ENCODE assay signal across 8 cellular contexts in the genomic region with DNA sequence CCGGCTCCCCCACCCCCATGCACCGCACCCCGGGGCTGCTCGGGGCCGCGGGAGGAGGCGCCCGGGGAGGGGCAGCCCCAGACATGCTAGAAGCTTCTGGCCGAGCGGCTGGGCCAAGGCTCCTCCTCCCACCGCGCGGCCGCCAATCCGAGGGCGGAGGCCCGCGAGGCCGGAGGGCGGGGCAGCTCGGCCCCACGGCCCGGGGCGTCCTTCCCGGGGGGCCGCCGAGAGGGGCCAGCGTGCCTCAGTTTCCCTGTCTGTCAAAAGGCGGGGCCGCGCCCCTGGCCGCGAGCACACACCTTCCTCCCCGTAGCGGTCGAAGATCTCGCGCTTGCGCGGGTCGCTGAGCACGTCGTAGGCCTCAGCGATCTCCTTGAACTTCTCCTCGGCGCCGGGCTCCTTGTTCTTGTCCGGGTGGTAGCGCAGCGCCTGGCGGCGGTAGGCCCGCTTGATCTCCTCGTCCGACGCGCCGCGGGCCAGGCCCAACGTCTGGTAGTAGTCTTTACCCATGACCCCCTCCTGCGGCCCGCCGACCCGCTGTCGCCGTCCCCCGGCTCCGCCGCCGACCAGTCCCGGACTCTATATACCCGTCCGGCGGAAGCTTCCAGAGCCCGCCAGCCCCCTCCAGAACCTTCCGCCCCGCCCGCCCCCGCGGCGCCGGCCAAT. TPM values are rescaled to one million over a fixed set of nuclear protein-coding genes. Genes with fewer than 3 reads are reported as not detected.
DNase-seq lines count a peak whose midpoint lies in the region; ATAC-seq and TF ChIP-seq lines count a peak whose summit lies in the region.

Gene DNAJB1, minus strand, starts transcription at position 558 of the 666 bp plus-strand sequence. Its CDS starts 48 bp downstream, at position 510.

- H3K4me3 ChIP-seq in GM12864 (ENCODE audit: low read depth, low read length) (peak within 1 kb of the TSS; percentile 88), iPS-18a (ENCODE audit: low read length) (peak within 1 kb of the TSS; percentile 89), gastrocnemius medialis (peak within 1 kb of the TSS; percentile 68 to 99 (median 88))

- ATAC-seq in GM21619 (IDR thresholded peaks at IDR 0.05; ENCODE audit: unreplicated experiment) (peak; percentile 46), gastrocnemius medialis (peak; percentile 79 to 81)

- H3K4me3 Mint-ChIP-seq in IgD-negative memory B cell: peak within 1 kb of the TSS; percentile 93 to 98 (median 94)

- H3K36me3 Mint-ChIP-seq in IgD-negative memory B cell: peaks cover 2% of the 10 kb centered on the region

- H3K4me1 ChIP-seq in iPS-18a (ENCODE audit: control insufficient read depth, low read depth, low read length) (peaks cover 5% of the 10 kb centered on the region), gastrocnemius medialis (peaks cover 31 to 33% of the 10 kb centered on the region in 2 donors)

- no peaks in the 10 kb centered on the region for H3K9me3 ChIP-seq in iPS-18a (ENCODE audit: control insufficient read depth, low read depth, low read length)
- no peaks in the 10 kb centered on the region for H3K9me3 ChIP-seq in gastrocnemius medialis

- H3K27me3 ChIP-seq in iPS-18a (ENCODE audit: control insufficient read depth, insufficient read depth, low read length) (no peaks in the 10 kb centered on the region), gastrocnemius medialis (no peaks in the 10 kb centered on the region)

- peak within 1 kb of the TSS; percentile 84 for H3K27ac ChIP-seq in iPS-18a (ENCODE audit: low read length)
- H3K27ac ChIP-seq in gastrocnemius medialis: peak within 1 kb of the TSS; percentile 96 to 100 (median 100)

- H3K9me3 Mint-ChIP-seq in IgD-negative memory B cell: no peaks in the 10 kb centered on the region

- peaks cover 27 to 44% (median 39%) of the 10 kb centered on the region in 3 donors for H3K4me1 Mint-ChIP-seq in IgD-negative memory B cell

- TF ChIP-seq CTCF in GM12864 (IDR thresholded peaks at IDR 0.05; ENCODE audit: low read depth, low read length, missing control alignments): no peak
- no peak for TF ChIP-seq CTCF in gastrocnemius medialis (IDR thresholded peaks at IDR 0.05 in 4 of 5, conservative IDR thresholded peaks at IDR 0.05 in 1 of 5)

- peaks cover 26% of the 10 kb centered on the region for H3K36me3 ChIP-seq in iPS-18a (ENCODE audit: control insufficient read depth, low read depth, low read length)
- peaks cover 0 to 22% of the 10 kb centered on the region in 2 donors for H3K36me3 ChIP-seq in gastrocnemius medialis

- peak; percentile 95 to 100 for TF ChIP-seq POLR2A in gastrocnemius medialis (IDR thresholded peaks at IDR 0.05)

- H3K27me3 Mint-ChIP-seq in IgD-negative memory B cell: no peaks in the 10 kb centered on the region

- H3K9ac ChIP-seq in iPS-18a (ENCODE audit: low read length): peak within 1 kb of the TSS; percentile 85

- in situ Hi-C loops in gastrocnemius medialis (cut with MboI; ENCODE audit: low sequenced_read_pairs in 4 of 4): loop anchor here in 1 of 4 donors (10.0 kb wide), 1 partner anchor 47 kb away; no protein-coding TSS in a partner anchor

- intact Hi-C loops in gastrocnemius medialis (cut with DNase I; ENCODE audit: low total_unique reads): loop anchor here (1.0 to 5.0 kb wide), 4 partner anchors 11 to 400 kb away; partner anchors contain the start of genes ADGRE5 and TECR

- DNase-seq in GM12864 (ENCODE audit: low read depth) (no peak), T-helper 1 cell (peak; percentile 43 to 74 (median 57)), brain pericyte (ENCODE audit: low read depth, low spot score) (peak; percentile 41), gastrocnemius medialis (peak; percentile 76 to 81), COLO829 (ENCODE audit: low spot score) (no peak)

- H3K27ac Mint-ChIP-seq in IgD-negative memory B cell: peak within 1 kb of the TSS; percentile 95 to 99 (median 97)

RNA-seq across cellular contexts. Expression of gene DNAJB1, which starts in this region (rescaled TPM):
- 77.1 TPM for polyA plus RNA-seq in IgD-negative memory B cell
- 10 to 100 TPM; 12.3 to 27.3 (median 16.6) TPM for total RNA-seq in gastrocnemius medialis

Comparison
In these comparisons a context has a peak if more than half of its experiments do, and no peak if none do; other contexts are left out.
1. DNase-seq: peak in T-helper 1 cell (5 of 5), brain pericyte (single experiment) and gastrocnemius medialis (2 of 2); none in GM12864 (single experiment) and COLO829 (single experiment).
2. Peak in every context shown above with its lines, with median percentiles within 50 percentile points of each other: H3K4me3 ChIP-seq.